Comparison of ENCODE assay signal across 25 cellular contexts in the genomic region with DNA sequence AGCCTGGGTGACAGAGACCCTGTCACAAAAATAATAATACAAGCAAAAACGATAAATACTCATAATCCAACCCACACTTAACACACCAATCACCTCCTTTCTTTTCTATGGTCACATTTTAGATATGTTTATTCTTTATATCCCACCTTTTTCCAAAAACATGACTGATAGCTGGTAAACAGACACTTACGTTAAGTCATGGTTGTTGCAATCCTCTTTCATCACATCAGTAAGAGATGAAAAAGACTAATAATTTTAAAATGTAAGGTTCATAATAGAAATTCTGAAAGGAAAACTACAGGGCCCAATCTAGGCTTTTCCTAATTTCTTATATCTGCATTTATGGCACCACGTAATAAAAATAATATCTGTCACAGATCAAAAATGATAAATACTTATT. TPM values are rescaled to one million over a fixed set of nuclear protein-coding genes. Genes with fewer than 3 reads are reported as not detected.
DNase-seq lines count a peak whose midpoint lies in the region; ATAC-seq and TF ChIP-seq lines count a peak whose summit lies in the region.
"Had no signal": no experiment of that assay in that cellular context is flagged by ENCODE, and none has a peak within 500 bp of the region (broad histone marks: within the 10 kb centered on the region; RNA-seq: fewer than 3 reads in every experiment).

No MANE protein-coding gene starts in this region.

- no peak overlapping the region for H3K27ac ChIP-seq in lower lobe of right lung
- H3K27ac ChIP-seq: BLaER1, parathyroid adenoma, Peyer's patch, testis had no signal

- no peak for ATAC-seq in stimulated activated naive CD8-positive, alpha-beta T cell treated with anti-CD3 and anti-CD28 coated beads, Interleukin-15, amount 100 ng/mL, for 72 hours
- no peak for ATAC-seq in T-helper 17 cell
- no peak for ATAC-seq in lower lobe of right lung

- peaks cover 59% of the 10 kb centered on the region for H3K4me1 ChIP-seq in lower lobe of right lung
- H3K4me1 ChIP-seq: BLaER1, testis had no signal

- no peak for DNase-seq in stimulated activated naive CD8-positive, alpha-beta T cell treated with anti-CD3 and anti-CD28 coated beads, Interleukin-15, amount 100 ng/mL, for 72 hours
- no peak for DNase-seq in T-helper 17 cell
- DNase-seq in fibroblast of the aortic adventitia (ENCODE audit: low read depth), result peak; percentile 49
- DNase-seq in NOMO-1 treated with dmso at 0.1 percent for 144 hours (lab: John Stamatoyannopoulos, UW; ENCODE audit: unreplicated experiment), result no peak
- no peak for DNase-seq in AG08396 (ENCODE audit: low spot score)
- no peak for DNase-seq in lower lobe of right lung
- no peak for DNase-seq in T-helper 1 cell
- DNase-seq: activated B cell treated with CpG ODN at 0.5 μM for 24 hours; activated naive CD4-positive, alpha-beta T cell treated with anti-CD3 and anti-CD28 coated beads for 36 hours; amygdala; COR-L47; HCEC 1CT; NCI-H146; NCI-H226; NCI-H526 treated with DMSO at 0.1 percent for 48 hours; Peyer's patch; retina; stimulated activated naive CD4-positive, alpha-beta T cell; testis had no signal

- no peak overlapping the region for H3K4me3 Mint-ChIP-seq in stimulated activated naive CD8-positive, alpha-beta T cell treated with anti-CD3 and anti-CD28 coated beads, Interleukin-15, Interleukin-2, amounts not matched to agents 100 ng/mL and 50 ng/mL, for 24 hours
- no peak overlapping the region for H3K4me3 Mint-ChIP-seq in stimulated activated naive CD8-positive, alpha-beta T cell treated with anti-CD3 and anti-CD28 coated beads, Interleukin-15, amount 100 ng/mL, for 72 hours
- H3K4me3 Mint-ChIP-seq in T-helper 17 cell, result no peak overlapping the region
- H3K4me3 Mint-ChIP-seq: activated B cell treated with CpG ODN at 0.5 μM for 24 hours; activated naive CD4-positive, alpha-beta T cell treated with anti-CD3 and anti-CD28 coated beads for 36 hours; activated T-helper 1 cell treated with anti-CD3 and anti-CD28 coated beads, Interleukin-12 subunit alpha, Interleukin-12 subunit beta, Interleukin-2, Interleukin-4 antibody, amounts not matched to agents 30 ng/mL and 10 ng/mL and 1 ng/mL, durations not matched to agents 14 hours and 24 hours and 36 hours; memory B cell; neural crest cell had no signal

- H3K9me3 Mint-ChIP-seq in stimulated activated naive CD8-positive, alpha-beta T cell treated with anti-CD3 and anti-CD28 coated beads, Interleukin-15, Interleukin-2, amounts not matched to agents 100 ng/mL and 50 ng/mL, for 24 hours, result no peaks in the 10 kb centered on the region
- H3K9me3 Mint-ChIP-seq in stimulated activated naive CD8-positive, alpha-beta T cell treated with anti-CD3 and anti-CD28 coated beads, Interleukin-15, amount 100 ng/mL, for 72 hours, result peaks cover 0 to 4% of the 10 kb centered on the region in 2 donors
- H3K9me3 Mint-ChIP-seq: memory B cell had no signal

- H3K4me3 ChIP-seq in fibroblast of the aortic adventitia (ENCODE audit: low read depth, low read length) (no peak overlapping the region), lower lobe of right lung (no peak overlapping the region)
- H3K4me3 ChIP-seq: BLaER1, Peyer's patch, testis had no signal

- no peaks in the 10 kb centered on the region for H3K27me3 Mint-ChIP-seq in stimulated activated naive CD8-positive, alpha-beta T cell treated with anti-CD3 and anti-CD28 coated beads, Interleukin-15, Interleukin-2, amounts not matched to agents 100 ng/mL and 50 ng/mL, for 24 hours
- H3K27me3 Mint-ChIP-seq in stimulated activated naive CD8-positive, alpha-beta T cell treated with anti-CD3 and anti-CD28 coated beads, Interleukin-15, amount 100 ng/mL, for 72 hours, result no peaks in the 10 kb centered on the region
- H3K27me3 Mint-ChIP-seq in T-helper 17 cell, result no peaks in the 10 kb centered on the region
- H3K27me3 Mint-ChIP-seq: activated B cell treated with CpG ODN at 0.5 μM for 24 hours, memory B cell had no signal

- no peaks in the 10 kb centered on the region for H3K9me3 ChIP-seq in T-helper 17 cell (ENCODE audit: control insufficient read depth, low read length, poor library complexity, severe bottlenecking)
- no peaks in the 10 kb centered on the region for H3K9me3 ChIP-seq in lower lobe of right lung
- H3K9me3 ChIP-seq: Peyer's patch, testis had no signal

- no peaks in the 10 kb centered on the region for H3K36me3 ChIP-seq in lower lobe of right lung
- H3K36me3 ChIP-seq: Peyer's patch had no signal

- peak overlapping the region; percentile 55 for H3K27ac Mint-ChIP-seq in stimulated activated naive CD8-positive, alpha-beta T cell treated with anti-CD3 and anti-CD28 coated beads, Interleukin-15, Interleukin-2, amounts not matched to agents 100 ng/mL and 50 ng/mL, for 24 hours
- no peak overlapping the region for H3K27ac Mint-ChIP-seq in stimulated activated naive CD8-positive, alpha-beta T cell treated with anti-CD3 and anti-CD28 coated beads, Interleukin-15, amount 100 ng/mL, for 72 hours
- H3K27ac Mint-ChIP-seq in T-helper 17 cell, result peak overlapping the region; percentile 62
- H3K27ac Mint-ChIP-seq: activated B cell treated with CpG ODN at 0.5 μM for 24 hours; activated naive CD4-positive, alpha-beta T cell treated with anti-CD3 and anti-CD28 coated beads for 36 hours; activated T-helper 1 cell treated with anti-CD3 and anti-CD28 coated beads, Interleukin-12 subunit alpha, Interleukin-12 subunit beta, Interleukin-2, Interleukin-4 antibody, amounts not matched to agents 30 ng/mL and 10 ng/mL and 1 ng/mL, durations not matched to agents 14 hours and 24 hours and 36 hours; memory B cell had no signal

- intact Hi-C loops in lower lobe of right lung (cut with DNase I), result no loop called here

- peaks cover 13% of the 10 kb centered on the region for H3K36me3 Mint-ChIP-seq in stimulated activated naive CD8-positive, alpha-beta T cell treated with anti-CD3 and anti-CD28 coated beads, Interleukin-15, Interleukin-2, amounts not matched to agents 100 ng/mL and 50 ng/mL, for 24 hours (ENCODE audit: low read depth)
- H3K36me3 Mint-ChIP-seq in T-helper 17 cell (ENCODE audit: low read depth), result peaks cover 2% of the 10 kb centered on the region

- peaks cover 43% of the 10 kb centered on the region for H3K4me1 Mint-ChIP-seq in stimulated activated naive CD8-positive, alpha-beta T cell treated with anti-CD3 and anti-CD28 coated beads, Interleukin-15, Interleukin-2, amounts not matched to agents 100 ng/mL and 50 ng/mL, for 24 hours (ENCODE audit: low read depth)
- peaks cover 49% of the 10 kb centered on the region for H3K4me1 Mint-ChIP-seq in stimulated activated naive CD8-positive, alpha-beta T cell treated with anti-CD3 and anti-CD28 coated beads, Interleukin-15, amount 100 ng/mL, for 72 hours
- H3K4me1 Mint-ChIP-seq in T-helper 17 cell, result peaks cover 23% of the 10 kb centered on the region

- TF ChIP-seq CTCF in fibroblast of the aortic adventitia (IDR thresholded peaks at IDR 0.05; ENCODE audit: insufficient read depth, low read length) (no peak), lower lobe of right lung (IDR thresholded peaks at IDR 0.05) (no peak)

- no peaks in the 10 kb centered on the region for H3K27me3 ChIP-seq in lower lobe of right lung (ENCODE audit: low read depth)
- H3K27me3 ChIP-seq: BLaER1, Peyer's patch, testis had no signal

RNA-seq across cellular contexts. Expression of a gene that starts 10.2 kb away (rescaled TPM):
- total RNA-seq in T-helper 17 cell (10 to 100 TPM; 25.4 to 26.6 TPM), fibroblast of the aortic adventitia (ENCODE audit: low replicate concordance) (38.2 and 90.9 TPM in 2 replicates), lower lobe of right lung (39.6 TPM)

Comparison
In these comparisons a context has a peak if more than half of its experiments do, and no peak if none do; other contexts are left out.
1. H3K27ac Mint-ChIP-seq: peak in stimulated activated naive CD8-positive, alpha-beta T cell treated with anti-CD3 and anti-CD28 coated beads, Interleukin-15, Interleukin-2, amounts not matched to agents 100 ng/mL and 50 ng/mL, for 24 hours (single experiment) and T-helper 17 cell (single experiment); none in stimulated activated naive CD8-positive, alpha-beta T cell treated with anti-CD3 and anti-CD28 coated beads, Interleukin-15, amount 100 ng/mL, for 72 hours (0 of 2).